Comparison of ENCODE assay signal across 1 cellular context in genomic region chrX:22922961-22923360, GRCh38.
TF ChIP-seq lines count a peak whose summit lies in the region.

No MANE protein-coding gene starts in this region.

TF ChIP-seq in HepG2, 621 proteins besides CTCF, POLR2A, EP300 and RAD21 (continued from another document):
- TF ChIP-seq ATF6 (CRISPR knock-in tag; conservative IDR thresholded peaks at IDR 0.05): no peak
TF ChIP-seq in HepG2: peak in this region for 1.
